ENCODE assay signal across 1 cellular context in genomic region chr13:24208314-24208713, GRCh38.
TF ChIP-seq lines count a peak whose summit lies in the region.

No MANE protein-coding gene starts in this region.

TF ChIP-seq in HepG2, 621 proteins besides CTCF, POLR2A, EP300 and RAD21 (continued from another document):
- TF ChIP-seq ZNF616 (CRISPR knock-in tag; IDR thresholded peaks at IDR 0.05; ENCODE audit: low read depth) (no peak), MTA3 (CRISPR knock-in tag; IDR thresholded peaks at IDR 0.05) (no peak), THAP7 (CRISPR knock-in tag; IDR thresholded peaks at IDR 0.05) (no peak)
